ENCODE assay signal across 13 cellular contexts in genomic region chr5:114360362-114360761, GRCh38. TPM values are rescaled to one million over a fixed set of nuclear protein-coding genes. Genes with fewer than 3 reads are reported as not detected.
DNase-seq lines count a peak whose midpoint lies in the region; ATAC-seq and TF ChIP-seq lines count a peak whose summit lies in the region.
"Had no signal": no experiment of that assay in that cellular context is flagged by ENCODE, and none has a peak within 500 bp of the region (broad histone marks: within the 10 kb centered on the region; RNA-seq: fewer than 3 reads in every experiment).

No MANE protein-coding gene starts in this region.

- CTCF ChIA-PET in Calu3 (lab: Charles Lee) (interaction anchor here (1.4 to 3.1 kb wide), 4 partner anchors 87 to 748 kb away, joined by 3 to 16 read pairs (median 10); no protein-coding TSS in a partner anchor), OCI-LY7 (lab: Charles Lee; ENCODE audit: unreplicated experiment) (no interaction called here)
- CTCF ChIA-PET in activated CD8-positive, alpha-beta T cell treated with anti-CD3 and anti-CD28 coated beads for 36 hours (lab: Charles Lee) = no interaction called here

- H3K4me3 ChIP-seq in LNCaP clone FGC (ENCODE audit: low read depth, low read length) (peak overlapping the region; percentile 93), esophagus muscularis mucosa (peak overlapping the region; percentile 69 to 77 (median 74)), ovary (peak overlapping the region; percentile 37), OCI-LY7 (ENCODE audit: low read depth, low read length, poor library complexity, severe bottlenecking) (no peak overlapping the region)

- H3K27ac ChIP-seq in esophagus muscularis mucosa (replicated peaks in 1 of 4) (no peak overlapping the region), ovary (no peak overlapping the region), OCI-LY7 (ENCODE audit: low read depth, low read length, poor library complexity, severe bottlenecking) (no peak overlapping the region)

- no peak for TF ChIP-seq POLR2A in esophagus muscularis mucosa (IDR thresholded peaks at IDR 0.05; ENCODE audit: low read depth)
- no peak for TF ChIP-seq POLR2A in ovary (IDR thresholded peaks at IDR 0.05)

- no peak for TF ChIP-seq EP300 in esophagus muscularis mucosa (IDR thresholded peaks at IDR 0.05)
- TF ChIP-seq EP300 in ovary (IDR thresholded peaks at IDR 0.05) = no peak

- no peaks in the 10 kb centered on the region for H3K9me3 ChIP-seq in esophagus muscularis mucosa
- no peaks in the 10 kb centered on the region for H3K9me3 ChIP-seq in ovary
- H3K9me3 ChIP-seq in OCI-LY7 (ENCODE audit: low read length) = no peaks in the 10 kb centered on the region

- TF ChIP-seq CTCF in Calu3 (IDR thresholded peaks at IDR 0.05; ENCODE audit: unreplicated experiment) = no peak
- TF ChIP-seq CTCF in LNCaP clone FGC (IDR thresholded peaks at IDR 0.05; ENCODE audit: control insufficient read depth, extremely low read depth, insufficient read depth) = no peak
- TF ChIP-seq CTCF in esophagus muscularis mucosa (IDR thresholded peaks at IDR 0.05) = no peak
- no peak for TF ChIP-seq CTCF in ovary (IDR thresholded peaks at IDR 0.05)
- no peak for TF ChIP-seq CTCF in activated CD8-positive, alpha-beta T cell treated with anti-CD3 and anti-CD28 coated beads for 36 hours (IDR thresholded peaks at IDR 0.05)
- TF ChIP-seq CTCF in OCI-LY7 (conservative IDR thresholded peaks at IDR 0.05; ENCODE audit: low read length) = no peak

- H3K27ac Mint-ChIP-seq in Calu3 (ENCODE audit: unreplicated experiment) = no peak overlapping the region
- no peak overlapping the region for H3K27ac Mint-ChIP-seq in activated CD8-positive, alpha-beta T cell treated with anti-CD3 and anti-CD28 coated beads for 36 hours
- H3K27ac Mint-ChIP-seq: CD4-positive, CD25-positive, alpha-beta regulatory T cell; immature natural killer cell had no signal

- H3K36me3 Mint-ChIP-seq in Calu3 (ENCODE audit: insufficient read depth, unreplicated experiment) = peaks cover 21% of the 10 kb centered on the region
- peaks cover 2% of the 10 kb centered on the region for H3K36me3 Mint-ChIP-seq in activated CD8-positive, alpha-beta T cell treated with anti-CD3 and anti-CD28 coated beads for 36 hours (ENCODE audit: low read depth)
- H3K36me3 Mint-ChIP-seq: CD4-positive, CD25-positive, alpha-beta regulatory T cell; immature natural killer cell had no signal

- H3K4me1 Mint-ChIP-seq in Calu3 (ENCODE audit: low read depth, unreplicated experiment) = no peaks in the 10 kb centered on the region
- peaks cover 3% of the 10 kb centered on the region for H3K4me1 Mint-ChIP-seq in activated CD8-positive, alpha-beta T cell treated with anti-CD3 and anti-CD28 coated beads for 36 hours (ENCODE audit: low read depth)
- H3K4me1 Mint-ChIP-seq: immature natural killer cell had no signal

- peaks cover 11 to 40% (median 38%) of the 10 kb centered on the region in 4 donors for H3K4me1 ChIP-seq in esophagus muscularis mucosa
- H3K4me1 ChIP-seq in ovary (ENCODE audit: insufficient read depth) = peaks cover 3% of the 10 kb centered on the region
- no peaks in the 10 kb centered on the region for H3K4me1 ChIP-seq in OCI-LY7 (ENCODE audit: insufficient read depth, low read length, poor library complexity, severe bottlenecking)

- peaks cover 0 to 32% (median 3%) of the 10 kb centered on the region in 4 donors for H3K27me3 ChIP-seq in esophagus muscularis mucosa
- H3K27me3 ChIP-seq in ovary = no peaks in the 10 kb centered on the region

- no peaks in the 10 kb centered on the region for H3K9me3 Mint-ChIP-seq in Calu3 (ENCODE audit: low read depth, unreplicated experiment)
- H3K9me3 Mint-ChIP-seq in activated CD8-positive, alpha-beta T cell treated with anti-CD3 and anti-CD28 coated beads for 36 hours = peaks cover 3% of the 10 kb centered on the region

- peaks cover 35% of the 10 kb centered on the region for H3K27me3 Mint-ChIP-seq in Calu3 (ENCODE audit: unreplicated experiment)
- peaks cover 48% of the 10 kb centered on the region for H3K27me3 Mint-ChIP-seq in activated CD8-positive, alpha-beta T cell treated with anti-CD3 and anti-CD28 coated beads for 36 hours

- POLR2A ChIA-PET in activated CD8-positive, alpha-beta T cell treated with anti-CD3 and anti-CD28 coated beads for 36 hours (lab: Charles Lee) = no interaction called here
- POLR2A ChIA-PET in OCI-LY7 (lab: Charles Lee) = no interaction called here

- H3K4me3 Mint-ChIP-seq in Calu3 (ENCODE audit: low read depth, unreplicated experiment) = peak overlapping the region; percentile 99
- H3K4me3 Mint-ChIP-seq in activated CD8-positive, alpha-beta T cell treated with anti-CD3 and anti-CD28 coated beads for 36 hours = no peak overlapping the region
- H3K4me3 Mint-ChIP-seq: CD4-positive, CD25-positive, alpha-beta regulatory T cell; immature natural killer cell had no signal

- intact Hi-C loops in Calu3 (cut with micrococcal nuclease; ENCODE audit: unreplicated experiment) = loop anchor here (2.0 to 10.0 kb wide), 3 partner anchors 427 to 884 kb away; no protein-coding TSS in a partner anchor
- intact Hi-C loops in esophagus muscularis mucosa (cut with DNase I) = loop anchor here (5.0 kb wide), 1 partner anchor 97 kb away; no protein-coding TSS in a partner anchor
- intact Hi-C loops in ovary (cut with DNase I) = no loop called here
- intact Hi-C loops in activated CD8-positive, alpha-beta T cell treated with anti-CD3 and anti-CD28 coated beads for 36 hours (cut with micrococcal nuclease) = no loop called here
- intact Hi-C loops in OCI-LY7 (cut with micrococcal nuclease; ENCODE audit: unreplicated experiment) = no loop called here

- no peak for ATAC-seq in activated CD8-positive, alpha-beta T cell treated with anti-CD3 and anti-CD28 coated beads for 36 hours

- DNase-seq in Calu3 (no peak), LNCaP clone FGC (ENCODE audit: low read depth) (no peak), esophagus muscularis mucosa (ENCODE audit: extremely low spot score) (no peak), ovary (no peak), ecto neural progenitor cell (ENCODE audit: low spot score) (no peak), NAMALWA (ENCODE audit: low spot score) (no peak), OCI-LY7 (ENCODE audit: low spot score) (no peak)
- DNase-seq in activated CD8-positive, alpha-beta T cell treated with anti-CD3 and anti-CD28 coated beads for 36 hours = no peak
- DNase-seq: CD4-positive, CD25-positive, alpha-beta regulatory T cell; effector memory CD4-positive, alpha-beta T cell; immature natural killer cell; stimulated activated CD4-positive, alpha-beta T cell treated with anti-CD3 and anti-CD28 coated beads, Interleukin-4, amount 100 ng/mL, for 1 hour had no signal

- no peak overlapping the region for H2AFZ ChIP-seq in OCI-LY7 (ENCODE audit: low read length)

- BruUV-seq in Calu3 (replicated peaks; lab: Mats Ljungman, UMichigan) (no TSS peak), OCI-LY7 (replicated peaks; lab: Mats Ljungman, UMichigan) (no TSS peak)

- H3K36me3 ChIP-seq in esophagus muscularis mucosa (no peaks in the 10 kb centered on the region), ovary (no peaks in the 10 kb centered on the region), OCI-LY7 (ENCODE audit: insufficient read depth, low read length) (no peaks in the 10 kb centered on the region)

- no peak overlapping the region for H3K4me2 ChIP-seq in OCI-LY7 (ENCODE audit: low read length)

- H4K20me1 ChIP-seq in OCI-LY7 (ENCODE audit: insufficient read depth, low read length) = no peaks in the 10 kb centered on the region

- WGBS in esophagus muscularis mucosa = 20% methylated on average over 5 of the region's 5 CpGs
- WGBS in ovary, 3 donors = 6 to 10% (median 9%) methylated on average over 5 of the region's 5 CpGs

- no peaks in the 10 kb centered on the region for H3K79me2 ChIP-seq in OCI-LY7 (ENCODE audit: insufficient read depth, low read depth, low read length)

- H3K9me2 ChIP-seq in OCI-LY7 (ENCODE audit: insufficient read depth, low read length) = no peaks in the 10 kb centered on the region

RNA-seq across cellular contexts. Expression of gene KCNN2, which starts 1.5 kb away (rescaled TPM):
- total RNA-seq in Calu3 (2022) (1.2 and 2.0 TPM in 2 replicates), esophagus muscularis mucosa (10 to 100 TPM in 1 of 4 donors, 1 to 10 TPM in 3; 6.5 to 10.2 (median 8.6) TPM), ovary (1 to 10 TPM in 3 of 7 donors, under 1 TPM in 4; 0.48 to 1.6 (median 0.96) TPM), OCI-LY7 (2022) (not detected in 2 replicates)
- polyA plus RNA-seq in ovary = 1 to 10 TPM in 1 of 2 donors, under 1 TPM in 1; 0.68 to 1.5 TPM
- not detected for total RNA-seq in activated CD8-positive, alpha-beta T cell treated with anti-CD3 and anti-CD28 coated beads for 36 hours
- total RNA-seq in OCI-LY7 (2014; rRNA removed; shearing (Covaris generic)) = not detected in 2 replicates
- total RNA-seq: CD4-positive, CD25-positive, alpha-beta regulatory T cell; T-helper 2 cell treated with Interferon-gamma antibody and Interleukin-4, amounts not matched to agents 100 ng/mL and 5 ng/mL, for 36 hours had no signal
- polyA plus RNA-seq: CD4-positive, CD25-positive, alpha-beta regulatory T cell; immature natural killer cell had no signal

Comparison
In these comparisons a context has a peak if more than half of its experiments do, and no peak if none do; other contexts are left out.
1. intact Hi-C loops: an anchor here in Calu3 (2.0 to 10.0 kb wide) and esophagus muscularis mucosa (5.0 kb wide); none called in ovary, activated CD8-positive, alpha-beta T cell treated with anti-CD3 and anti-CD28 coated beads for 36 hours and OCI-LY7.